Comparison of ENCODE assay signal across 8 cellular contexts in genomic region chr3:160226740-160227048, GRCh38. TPM values are rescaled to one million over a fixed set of nuclear protein-coding genes. Genes with fewer than 3 reads are reported as not detected.
DNase-seq lines count a peak whose midpoint lies in the region; ATAC-seq and TF ChIP-seq lines count a peak whose summit lies in the region.

No MANE protein-coding gene starts in this region.

- H3K36me3 Mint-ChIP-seq in nephron (ENCODE audit: low read depth), result no peaks in the 10 kb centered on the region

- H3K27ac Mint-ChIP-seq in nephron, result no peak overlapping the region

- no peaks in the 10 kb centered on the region for H3K9me3 Mint-ChIP-seq in nephron

- no peaks in the 10 kb centered on the region for H3K36me3 ChIP-seq in ACC112 (ENCODE audit: insufficient read depth, low read length)

- ATAC-seq in HG03095 (IDR thresholded peaks at IDR 0.05; ENCODE audit: unreplicated experiment), result no peak

- DNase-seq in HFF-Myc (ENCODE audit: extremely low read depth, low read depth) (no peak), dorsolateral prefrontal cortex (peak in 1 of 10 donors; percentile 29), GF-D8 (lab: John Stamatoyannopoulos, UW) (no peak), COLO668 (lab: John Stamatoyannopoulos, UW; ENCODE audit: unreplicated experiment) (no peak), T-helper 9 cell (no peak)

- H3K4me3 ChIP-seq in ACC112 (ENCODE audit: low read depth, low read length) (peak overlapping the region; percentile 86), HFF-Myc (replicated peaks; ENCODE audit: low read depth, low read length) (peak overlapping the region; percentile 38), dorsolateral prefrontal cortex (peak overlapping the region; percentile 47 to 80 (median 69))

- peaks cover 13% of the 10 kb centered on the region for H3K4me1 Mint-ChIP-seq in nephron

- TF ChIP-seq CTCF in HFF-Myc (IDR thresholded peaks at IDR 0.05; ENCODE audit: low read depth, low read length, missing control alignments) (no peak), dorsolateral prefrontal cortex (IDR thresholded peaks at IDR 0.05 in 54 of 56, conservative IDR thresholded peaks at IDR 0.05 in 2 of 56; ENCODE audit: low read depth in 1 of 56, partially characterized antibody in 56 of 56) (no peak), nephron (IDR thresholded peaks at IDR 0.05; ENCODE audit: unreplicated experiment in 3 of 3) (no peak)

- H3K27me3 ChIP-seq in ACC112 (ENCODE audit: insufficient read depth, low read length), result peaks cover 29% of the 10 kb centered on the region
- peaks cover 0 to 28% (median 0%) of the 10 kb centered on the region in 45 donors for H3K27me3 ChIP-seq in dorsolateral prefrontal cortex

- intact Hi-C loops in dorsolateral prefrontal cortex (cut with DNase I), result loop anchor here (5.0 to 10.0 kb wide), 4 partner anchors 62 to 382 kb away; partner anchors contain the start of genes IFT80 (in 1 of the 2) and SMC4 (in 1 of the 2)

- no peaks in the 10 kb centered on the region for H3K79me2 ChIP-seq in ACC112 (ENCODE audit: control insufficient read depth, insufficient read depth, low read length, unreplicated experiment)

- peak overlapping the region; percentile 80 to 90 (median 87) for H3K4me3 Mint-ChIP-seq in nephron

- H3K27ac ChIP-seq in ACC112 (ENCODE audit: low read depth, low read length), result no peak overlapping the region
- peak overlapping the region in 28 of 59 donors; percentile 4 to 86 (median 71) for H3K27ac ChIP-seq in dorsolateral prefrontal cortex

- H2AFZ ChIP-seq in ACC112 (ENCODE audit: low read length, unreplicated experiment), result no peak overlapping the region

- no peaks in the 10 kb centered on the region for H3K4me1 ChIP-seq in ACC112 (ENCODE audit: control insufficient read depth, insufficient read depth, low read length, unreplicated experiment)

- H3K27me3 Mint-ChIP-seq in nephron (ENCODE audit: low read depth), result peaks cover 91% of the 10 kb centered on the region

RNA-seq across cellular contexts. Expression of gene C3orf80, which starts 1.5 kb away (rescaled TPM):
- total RNA-seq in dorsolateral prefrontal cortex, result 10 to 100 TPM in 111 of 120 experiments, 1 to 10 TPM in 9; 6.4 to 36.0 (median 19.3) TPM
